8 cellular contexts compared by ENCODE assay signal in genomic region chr21:44299085-44299457, GRCh38. TPM values are rescaled to one million over a fixed set of nuclear protein-coding genes. Genes with fewer than 3 reads are reported as not detected.
A peak's percentile ranks its signal among the peaks of the same experiment; 100 is the strongest.
DNase-seq lines count a peak whose midpoint lies in the region; ATAC-seq and TF ChIP-seq lines count a peak whose summit lies in the region.

No MANE protein-coding gene starts in this region.

- H3K9ac ChIP-seq in MM.1S (ENCODE audit: low read length) = peak overlapping the region; percentile 63

- H3K27me3 ChIP-seq in MM.1S (replicated peaks; ENCODE audit: insufficient read depth, low read length) = peaks cover 22% of the 10 kb centered on the region
- H3K27me3 ChIP-seq in naive thymus-derived CD4-positive, alpha-beta T cell (ENCODE audit: control insufficient read depth in 2 of 2, insufficient read depth in 2 of 2, low read length in 2 of 2) = no peaks in the 10 kb centered on the region

- intact Hi-C loops in Calu3 (cut with micrococcal nuclease; ENCODE audit: unreplicated experiment) = no loop called here
- intact Hi-C loops in naive thymus-derived CD4-positive, alpha-beta T cell (cut with micrococcal nuclease) = loop anchor here in 1 of 2 donors (1.0 to 2.0 kb wide), 2 partner anchors 39 to 286 kb away; partner anchors contain the start of gene TRAPPC10

- peaks cover 19% of the 10 kb centered on the region for H3K4me1 ChIP-seq in MM.1S (ENCODE audit: low read length)
- H3K4me1 ChIP-seq in naive thymus-derived CD4-positive, alpha-beta T cell (ENCODE audit: control insufficient read depth in 2 of 2, insufficient read depth in 2 of 2, low read length in 2 of 2) = peaks cover 28 to 59% of the 10 kb centered on the region in 2 donors

- 0 out of 2 replicates have a peak, but pooled peaks cover 4% of the 10 kb centered on the region for H4K20me1 ChIP-seq in MM.1S (ENCODE audit: insufficient read depth, low read length)

- H3F3A ChIP-seq in MM.1S (ENCODE audit: insufficient read depth, low read length) = peaks cover 19% of the 10 kb centered on the region

- no peaks in the 10 kb centered on the region for H3K9me3 Mint-ChIP-seq in Calu3 (ENCODE audit: low read depth, unreplicated experiment)
- H3K9me3 Mint-ChIP-seq in naive thymus-derived CD4-positive, alpha-beta T cell = peaks cover 0 to 2% (median 0%) of the 10 kb centered on the region in 11 donors

- ATAC-seq in naive thymus-derived CD4-positive, alpha-beta T cell = no peak
- no peak for ATAC-seq in GM19324 (IDR thresholded peaks at IDR 0.05; ENCODE audit: low FRiP score, unreplicated experiment)
- ATAC-seq in HG02973 (IDR thresholded peaks at IDR 0.05; ENCODE audit: unreplicated experiment) = no peak

- no TSS peak for BruUV-seq in Calu3 (replicated peaks; lab: Mats Ljungman, UMichigan)

- no peak for TF ChIP-seq CTCF in Calu3 (IDR thresholded peaks at IDR 0.05; ENCODE audit: unreplicated experiment)
- no peak for TF ChIP-seq CTCF in MM.1S (IDR thresholded peaks at IDR 0.05; ENCODE audit: low read length)
- TF ChIP-seq CTCF in choroid plexus epithelial cell (conservative IDR thresholded peaks at IDR 0.05; ENCODE audit: low read depth, low read length) = no peak

- H3K4me1 Mint-ChIP-seq in Calu3 (ENCODE audit: low read depth, unreplicated experiment) = peaks cover 9% of the 10 kb centered on the region
- peaks cover 35 to 63% (median 48%) of the 10 kb centered on the region in 7 donors for H3K4me1 Mint-ChIP-seq in naive thymus-derived CD4-positive, alpha-beta T cell

- CTCF ChIA-PET in Calu3 (lab: Charles Lee) = no interaction called here
- CTCF ChIA-PET in naive thymus-derived CD4-positive, alpha-beta T cell (lab: Charles Lee) = interaction anchor here (1.2 to 1.8 kb wide), 2 partner anchors 15 to 235 kb away, joined by 3 to 5 read pairs; no protein-coding TSS in a partner anchor

- no peaks in the 10 kb centered on the region for H3K36me3 ChIP-seq in MM.1S (replicated peaks; ENCODE audit: insufficient read depth, low read length)
- peaks cover 0 to 1% (median 0%) of the 10 kb centered on the region in 3 experiments for H3K36me3 ChIP-seq in naive thymus-derived CD4-positive, alpha-beta T cell (ENCODE audit: control insufficient read depth in 2 of 3, insufficient read depth in 3 of 3, low read length in 3 of 3)

- H3K36me3 Mint-ChIP-seq in Calu3 (ENCODE audit: insufficient read depth, unreplicated experiment) = peaks cover 8% of the 10 kb centered on the region
- H3K36me3 Mint-ChIP-seq in naive thymus-derived CD4-positive, alpha-beta T cell = peaks cover 0 to 1% (median 0%) of the 10 kb centered on the region in 5 donors

- no peak for DNase-seq in Calu3
- peak; percentile 80 for DNase-seq in MM.1S
- DNase-seq in choroid plexus epithelial cell (ENCODE audit: low read depth) = peak; percentile 40
- DNase-seq in naive thymus-derived CD4-positive, alpha-beta T cell = peak in 2 of 9 donors; percentile 33 to 49
- DNase-seq in NCI-H226 = no peak
- DNase-seq in COLO829 (ENCODE audit: low spot score) = no peak

- no peaks in the 10 kb centered on the region for H3K9me2 ChIP-seq in MM.1S (replicated peaks; ENCODE audit: insufficient read depth, low read length)

- H3K4me3 ChIP-seq in MM.1S (ENCODE audit: low read length) (peak overlapping the region; percentile 82), choroid plexus epithelial cell (ENCODE audit: low read depth, low read length) (peak overlapping the region; percentile 74)
- H3K4me3 ChIP-seq in naive thymus-derived CD4-positive, alpha-beta T cell (ENCODE audit: low read length) = peak overlapping the region; percentile 46

- H3K4me3 Mint-ChIP-seq in Calu3 (ENCODE audit: low read depth, unreplicated experiment) = peak overlapping the region; percentile 56
- H3K4me3 Mint-ChIP-seq in naive thymus-derived CD4-positive, alpha-beta T cell = peak overlapping the region; percentile 85 to 95 (median 91)

- H3K27me3 Mint-ChIP-seq in Calu3 (ENCODE audit: unreplicated experiment) = no peaks in the 10 kb centered on the region
- H3K27me3 Mint-ChIP-seq in naive thymus-derived CD4-positive, alpha-beta T cell = no peaks in the 10 kb centered on the region

- no peak overlapping the region for H3K27ac Mint-ChIP-seq in Calu3 (ENCODE audit: unreplicated experiment)
- H3K27ac Mint-ChIP-seq in naive thymus-derived CD4-positive, alpha-beta T cell = peak overlapping the region; percentile 91 to 97 (median 94)

- peak overlapping the region; percentile 84 for H3K27ac ChIP-seq in MM.1S (ENCODE audit: low read length)
- H3K27ac ChIP-seq in naive thymus-derived CD4-positive, alpha-beta T cell (ENCODE audit: low read depth, low read length) = peak overlapping the region; percentile 80

- peak overlapping the region; percentile 71 for H3K4me2 ChIP-seq in MM.1S (ENCODE audit: low read depth, low read length)

- H3K79me2 ChIP-seq in MM.1S (ENCODE audit: low read length) = peaks cover 36% of the 10 kb centered on the region

- POLR2A ChIA-PET in naive thymus-derived CD4-positive, alpha-beta T cell (lab: Charles Lee) = interaction anchor here (1.1 kb wide), 1 partner anchor 286 kb away, joined by 5 read pairs; no protein-coding TSS in a partner anchor

- peak overlapping the region; percentile 33 for H2AFZ ChIP-seq in MM.1S (ENCODE audit: low read length)

- no peaks in the 10 kb centered on the region for H3K9me3 ChIP-seq in MM.1S (replicated peaks; ENCODE audit: insufficient read depth, low read length)
- no peaks in the 10 kb centered on the region for H3K9me3 ChIP-seq in naive thymus-derived CD4-positive, alpha-beta T cell (ENCODE audit: control insufficient read depth in 2 of 3, low read length in 3 of 3)

RNA-seq across cellular contexts. Expression of gene PFKL, which starts 0.8 kb away (rescaled TPM):
- 78.9 and 92.8 TPM in 2 replicates for total RNA-seq in Calu3 (2022)
- 100 to 1,000 TPM; 107 to 196 (median 122) TPM for total RNA-seq in naive thymus-derived CD4-positive, alpha-beta T cell
- 100 to 1,000 TPM in 1 of 2 donors, 10 to 100 TPM in 1; 75.0 to 103 TPM for polyA plus RNA-seq in naive thymus-derived CD4-positive, alpha-beta T cell

RNA-seq across cellular contexts. Expression of gene AIRE, which starts 13.4 kb away (rescaled TPM):
- not detected in 2 replicates for total RNA-seq in Calu3 (2022)
- total RNA-seq in naive thymus-derived CD4-positive, alpha-beta T cell = 1 to 10 TPM in 1 of 5 experiments, under 1 TPM in 1, not detected in 3; 0.32 to 2.6 TPM
- under 1 TPM in 1 of 2 donors, not detected in 1; 0.14 TPM for polyA plus RNA-seq in naive thymus-derived CD4-positive, alpha-beta T cell

RNA-seq across cellular contexts. Expression of gene DNMT3L, which starts 37.4 kb away (rescaled TPM):
- total RNA-seq in Calu3 (2022) = not detected in 2 replicates
- total RNA-seq in naive thymus-derived CD4-positive, alpha-beta T cell = not detected
- polyA plus RNA-seq in naive thymus-derived CD4-positive, alpha-beta T cell = not detected

RNA-seq across cellular contexts. Expression of gene CFAP410, which starts 40.1 kb away (rescaled TPM):
- 7.5 and 8.6 TPM in 2 replicates for total RNA-seq in Calu3 (2022)
- 10 to 100 TPM; 20.8 to 66.7 (median 49.5) TPM for total RNA-seq in naive thymus-derived CD4-positive, alpha-beta T cell
- polyA plus RNA-seq in naive thymus-derived CD4-positive, alpha-beta T cell = 10 to 100 TPM; 26.3 to 45.4 TPM

RNA-seq across cellular contexts. Expression of gene TRPM2, which starts 54.4 kb away (rescaled TPM):
- total RNA-seq in Calu3 (2022) = not detected in 2 replicates
- total RNA-seq in naive thymus-derived CD4-positive, alpha-beta T cell = 10 to 100 TPM in 2 of 5 experiments, 1 to 10 TPM in 3; 1.2 to 29.6 (median 5.3) TPM
- 1 to 10 TPM; 1.5 to 1.7 TPM for polyA plus RNA-seq in naive thymus-derived CD4-positive, alpha-beta T cell

Comparison
In these comparisons a context has a peak if more than half of its experiments do, and no peak if none do; other contexts are left out.
1. DNase-seq: peak in MM.1S (single experiment) and choroid plexus epithelial cell (single experiment); none in Calu3 (single experiment), NCI-H226 (single experiment) and COLO829 (single experiment).
2. Peak in every context shown above with its lines, with median percentiles within 50 percentile points of each other: H3K4me3 ChIP-seq.